Comparison of ENCODE assay signal across 8 cellular contexts in the genomic region with DNA sequence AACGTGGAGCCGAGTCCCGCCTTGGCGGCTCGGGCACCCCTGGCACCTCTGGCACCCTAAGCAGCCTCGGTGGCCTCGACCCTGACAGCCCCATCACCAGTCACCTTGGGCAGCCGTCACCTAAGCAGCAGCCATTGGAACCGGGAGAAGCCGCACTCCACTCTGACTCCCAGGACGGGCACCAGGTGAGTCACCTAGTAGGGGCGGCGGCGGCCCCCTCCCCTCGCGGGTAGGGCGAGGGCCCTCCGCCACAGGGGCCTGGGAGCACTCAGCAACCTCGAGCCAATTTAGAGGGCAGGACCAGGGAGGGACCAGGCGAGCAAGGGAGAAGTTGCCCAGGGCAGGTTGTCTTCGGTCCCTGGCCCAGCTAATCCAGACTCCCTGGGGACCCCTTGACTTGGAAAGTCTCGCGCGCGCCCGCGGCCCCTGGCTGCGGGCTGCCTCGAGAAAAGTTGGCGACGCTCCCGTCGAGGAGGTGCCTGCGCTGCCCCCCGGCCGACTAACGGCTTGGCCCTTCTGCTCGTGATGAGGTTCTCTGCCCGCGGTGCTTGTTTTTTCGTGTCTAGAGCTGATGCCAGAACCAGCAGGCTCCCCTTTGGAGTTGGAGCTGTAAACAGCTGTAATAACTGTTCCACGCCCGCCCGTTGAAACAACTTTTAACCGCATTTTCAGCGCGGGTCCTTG. TPM values are rescaled to one million over a fixed set of nuclear protein-coding genes. Genes with fewer than 3 reads are reported as not detected.
A peak's percentile ranks its signal among the peaks of the same experiment; 100 is the strongest.
DNase-seq lines count a peak whose midpoint lies in the region; ATAC-seq and TF ChIP-seq lines count a peak whose summit lies in the region.

No MANE protein-coding gene starts in this region.

- intact Hi-C loops in MCF 10A (cut with micrococcal nuclease): loop anchor here (5.0 kb wide), 3 partner anchors 194 to 794 kb away; no protein-coding TSS in a partner anchor

- CTCF ChIA-PET in MCF 10A (lab: Yijun Ruan, JAX): interaction anchor here (0.6 to 9.8 kb wide), 11 partner anchors 10 to 789 kb away, joined by 3 to 109 read pairs (median 7); partner anchors contain the start of gene IGBP1

- ATAC-seq in stimulated activated naive B cell treated with anti-CD40 and anti-IgM and Interleukin-4, amounts not matched to agents 10 μg/mL and 1 μg/mL and 100 μg/mL, for 72 hours (replicated peaks): peak; percentile 4 to 24
- ATAC-seq in HG03280 (IDR thresholded peaks at IDR 0.05; ENCODE audit: unreplicated experiment): no peak

- H3K9me3 Mint-ChIP-seq in MCF 10A (ENCODE audit: unreplicated experiment): no peaks in the 10 kb centered on the region
- H3K9me3 Mint-ChIP-seq in stimulated activated naive B cell treated with anti-CD40 and anti-IgM and Interleukin-4, amounts not matched to agents 10 μg/mL and 1 μg/mL and 100 μg/mL, for 72 hours: no peaks in the 10 kb centered on the region

- peak overlapping the region; percentile 78 for H3K4me3 Mint-ChIP-seq in MCF 10A (ENCODE audit: unreplicated experiment)
- H3K4me3 Mint-ChIP-seq in stimulated activated naive B cell treated with anti-CD40 and anti-IgM and Interleukin-4, amounts not matched to agents 10 μg/mL and 1 μg/mL and 100 μg/mL, for 72 hours: peak overlapping the region; percentile 82 to 84

- H3K27me3 ChIP-seq in NT2/D1 (ENCODE audit: insufficient read depth, insufficient read length): peaks cover 20% of the 10 kb centered on the region

- DNase-seq in DMS53 (lab: John Stamatoyannopoulos, UW) (peak; percentile 46), NT2/D1 (ENCODE audit: low read depth, low spot score) (no peak), MCF 10A (ENCODE audit: unreplicated experiment) (peak; percentile 18), left kidney (ENCODE audit: low read depth, low spot score) (peak; percentile 18), NCI-H774 (lab: John Stamatoyannopoulos, UW) (no peak), inferior parietal cortex (ENCODE audit: extremely low spot score) (no peak)
- no peak for DNase-seq in stimulated activated naive B cell treated with anti-CD40 and anti-IgM and Interleukin-4, amounts not matched to agents 10 μg/mL and 1 μg/mL and 100 μg/mL, for 72 hours

- no peak for TF ChIP-seq CTCF in MCF 10A (IDR thresholded peaks at IDR 0.05; ENCODE audit: unreplicated experiment)

- H3K27ac Mint-ChIP-seq in MCF 10A (ENCODE audit: low read depth, unreplicated experiment): no peak overlapping the region
- H3K27ac Mint-ChIP-seq in stimulated activated naive B cell treated with anti-CD40 and anti-IgM and Interleukin-4, amounts not matched to agents 10 μg/mL and 1 μg/mL and 100 μg/mL, for 72 hours: peak overlapping the region; percentile 25

- POLR2A ChIA-PET in MCF 10A (lab: Yijun Ruan, JAX): interaction anchor here (0.7 to 1.8 kb wide), 9 partner anchors 10 to 634 kb away, joined by 3 to 10 read pairs (median 3); no protein-coding TSS in a partner anchor

- no peaks in the 10 kb centered on the region for H3K36me3 ChIP-seq in NT2/D1 (ENCODE audit: insufficient read depth, insufficient read length, low read length)

- no peaks in the 10 kb centered on the region for H3K9me3 ChIP-seq in NT2/D1 (ENCODE audit: insufficient read depth, low read length)

- no peaks in the 10 kb centered on the region for H3K4me1 ChIP-seq in NT2/D1 (ENCODE audit: insufficient read depth, insufficient read length)

- no TSS peak for BruUV-seq in MCF 10A (replicated peaks; lab: Mats Ljungman, UMichigan)

- peak overlapping the region; percentile 65 for H3K4me3 ChIP-seq in NT2/D1 (ENCODE audit: insufficient read length, low read depth)

- H3K27me3 Mint-ChIP-seq in MCF 10A (ENCODE audit: insufficient read depth, unreplicated experiment): peaks cover 53% of the 10 kb centered on the region
- peaks cover 20 to 42% of the 10 kb centered on the region in 2 donors for H3K27me3 Mint-ChIP-seq in stimulated activated naive B cell treated with anti-CD40 and anti-IgM and Interleukin-4, amounts not matched to agents 10 μg/mL and 1 μg/mL and 100 μg/mL, for 72 hours

- peaks cover 5% of the 10 kb centered on the region for H3K4me1 Mint-ChIP-seq in MCF 10A (ENCODE audit: insufficient read depth, unreplicated experiment)
- H3K4me1 Mint-ChIP-seq in stimulated activated naive B cell treated with anti-CD40 and anti-IgM and Interleukin-4, amounts not matched to agents 10 μg/mL and 1 μg/mL and 100 μg/mL, for 72 hours: peaks cover 5 to 6% of the 10 kb centered on the region in 2 donors

- peak overlapping the region; percentile 76 for H3K9ac ChIP-seq in NT2/D1 (ENCODE audit: insufficient read length, low read depth)

- H3K36me3 Mint-ChIP-seq in MCF 10A (ENCODE audit: insufficient read depth, unreplicated experiment): no peaks in the 10 kb centered on the region
- H3K36me3 Mint-ChIP-seq in stimulated activated naive B cell treated with anti-CD40 and anti-IgM and Interleukin-4, amounts not matched to agents 10 μg/mL and 1 μg/mL and 100 μg/mL, for 72 hours: no peaks in the 10 kb centered on the region

RNA-seq across cellular contexts. Expression of gene EDA, which starts 0.7 kb away (rescaled TPM):
- total RNA-seq in MCF 10A (2022): 1.1 and 1.3 TPM in 2 replicates

Comparison
In these comparisons a context has a peak if more than half of its experiments do, and no peak if none do; other contexts are left out.
1. DNase-seq: peak in DMS53 (single experiment), MCF 10A (single experiment) and left kidney (single experiment); none in NT2/D1 (single experiment), stimulated activated naive B cell treated with anti-CD40 and anti-IgM and Interleukin-4, amounts not matched to agents 10 μg/mL and 1 μg/mL and 100 μg/mL, for 72 hours (single experiment), NCI-H774 (single experiment) and inferior parietal cortex (single experiment).